ENCODE assay signal across 14 cellular contexts in genomic region chr4:22842360-22842759, GRCh38.
A peak's percentile ranks its signal among the peaks of the same experiment; 100 is the strongest.
DNase-seq lines count a peak whose midpoint lies in the region; ATAC-seq and TF ChIP-seq lines count a peak whose summit lies in the region.
"Had no signal": no experiment of that assay in that cellular context is flagged by ENCODE, and none has a peak within 500 bp of the region (broad histone marks: within the 10 kb centered on the region; RNA-seq: fewer than 3 reads in every experiment).

No MANE protein-coding gene starts in this region.

- H3K36me3 ChIP-seq in ectodermal cell (ENCODE audit: control insufficient read depth, insufficient read depth, low read length): no peaks in the 10 kb centered on the region
- no peaks in the 10 kb centered on the region for H3K36me3 ChIP-seq in neural progenitor cell
- H3K36me3 ChIP-seq in heart right ventricle: no peaks in the 10 kb centered on the region

- WGBS in ectodermal cell, 2 experiments: 17 to 34% methylated on average over 3 to 4 of the region's 4 CpGs
- WGBS in heart right ventricle, 2 donors: 55 to 60% methylated on average over 4 of the region's 4 CpGs

- H4K20me1 ChIP-seq in neural progenitor cell (ENCODE audit: low read depth): no peaks in the 10 kb centered on the region

- H3K4me1 ChIP-seq in ectodermal cell (ENCODE audit: control insufficient read depth, insufficient read depth, low read length): peaks cover 5% of the 10 kb centered on the region
- peaks cover 21% of the 10 kb centered on the region for H3K4me1 ChIP-seq in neural progenitor cell
- no peaks in the 10 kb centered on the region for H3K4me1 ChIP-seq in heart right ventricle

- peak overlapping the region; percentile 32 for H3K4me2 ChIP-seq in neural progenitor cell

- no peaks in the 10 kb centered on the region for H3K27me3 Mint-ChIP-seq in neural progenitor cell (ENCODE audit: insufficient read depth, low read depth)
- H3K27me3 Mint-ChIP-seq in stimulated activated naive CD8-positive, alpha-beta T cell treated with anti-CD3 and anti-CD28 coated beads, Interleukin-15, amount 100 ng/mL, for 72 hours: no peaks in the 10 kb centered on the region
- H3K27me3 Mint-ChIP-seq: CD8-positive, alpha-beta memory T cell; IgD-negative memory B cell had no signal

- H3K36me3 Mint-ChIP-seq in neural progenitor cell: no peaks in the 10 kb centered on the region
- H3K36me3 Mint-ChIP-seq: CD8-positive, alpha-beta memory T cell; IgD-negative memory B cell had no signal

- H3K27ac ChIP-seq in ectodermal cell (ENCODE audit: insufficient read depth, low read depth, low read length, poor library complexity, severe bottlenecking) (peak overlapping the region; percentile 27), neural progenitor cell (peak overlapping the region; percentile 86), heart right ventricle (no peak overlapping the region)

- ATAC-seq in HG03175 (IDR thresholded peaks at IDR 0.05; ENCODE audit: unreplicated experiment) (no peak), heart right ventricle (no peak)
- ATAC-seq in stimulated activated naive CD8-positive, alpha-beta T cell treated with anti-CD3 and anti-CD28 coated beads, Interleukin-15, amount 100 ng/mL, for 72 hours: no peak

- H3K27ac Mint-ChIP-seq in neural progenitor cell: peak overlapping the region; percentile 69
- H3K27ac Mint-ChIP-seq in stimulated activated naive CD8-positive, alpha-beta T cell treated with anti-CD3 and anti-CD28 coated beads, Interleukin-15, amount 100 ng/mL, for 72 hours: no peak overlapping the region
- H3K27ac Mint-ChIP-seq: CD8-positive, alpha-beta memory T cell; IgD-negative memory B cell had no signal

- H3K9ac ChIP-seq in neural progenitor cell: no peak overlapping the region

- no peak overlapping the region for H3K4me3 Mint-ChIP-seq in neural progenitor cell
- no peak overlapping the region for H3K4me3 Mint-ChIP-seq in stimulated activated naive CD8-positive, alpha-beta T cell treated with anti-CD3 and anti-CD28 coated beads, Interleukin-15, amount 100 ng/mL, for 72 hours
- H3K4me3 Mint-ChIP-seq: CD8-positive, alpha-beta memory T cell; IgD-negative memory B cell had no signal

- peaks cover 6% of the 10 kb centered on the region for H3K4me1 Mint-ChIP-seq in neural progenitor cell
- H3K4me1 Mint-ChIP-seq in stimulated activated naive CD8-positive, alpha-beta T cell treated with anti-CD3 and anti-CD28 coated beads, Interleukin-15, amount 100 ng/mL, for 72 hours: no peaks in the 10 kb centered on the region
- H3K4me1 Mint-ChIP-seq: CD8-positive, alpha-beta memory T cell; IgD-negative memory B cell had no signal

- no peak overlapping the region for H2AFZ ChIP-seq in neural progenitor cell (replicated peaks)

- H3K9me3 ChIP-seq in ectodermal cell (ENCODE audit: control insufficient read depth, low read length) (no peaks in the 10 kb centered on the region), neural progenitor cell (ENCODE audit: low read depth) (no peaks in the 10 kb centered on the region), heart right ventricle (peaks cover 0 to 9% (median 0%) of the 10 kb centered on the region in 11 donors)

- intact Hi-C loops in heart right ventricle (cut with DNase I): no loop called here

- no peaks in the 10 kb centered on the region for H3K79me2 ChIP-seq in neural progenitor cell (ENCODE audit: low read depth)

- H3K9me3 Mint-ChIP-seq in neural progenitor cell: peaks cover 3% of the 10 kb centered on the region
- H3K9me3 Mint-ChIP-seq in stimulated activated naive CD8-positive, alpha-beta T cell treated with anti-CD3 and anti-CD28 coated beads, Interleukin-15, amount 100 ng/mL, for 72 hours: no peaks in the 10 kb centered on the region

- TF ChIP-seq CTCF in neural progenitor cell (IDR thresholded peaks at IDR 0.05): no peak
- TF ChIP-seq CTCF in heart right ventricle (IDR thresholded peaks at IDR 0.05): no peak

- H3K27me3 ChIP-seq in ectodermal cell (ENCODE audit: control insufficient read depth, insufficient read depth, low read length, poor library complexity, severe bottlenecking): no peaks in the 10 kb centered on the region
- H3K27me3 ChIP-seq in neural progenitor cell: no peaks in the 10 kb centered on the region
- no peaks in the 10 kb centered on the region for H3K27me3 ChIP-seq in heart right ventricle

- H3K4me3 ChIP-seq in ectodermal cell (ENCODE audit: insufficient read depth, low read depth, low read length) (no peak overlapping the region), neural progenitor cell (no peak overlapping the region), heart right ventricle (no peak overlapping the region)

- H3F3A ChIP-seq in neural progenitor cell (ENCODE audit: low read depth): no peaks in the 10 kb centered on the region

- DNase-seq in COR-L47 (lab: John Stamatoyannopoulos, UW) (peak; percentile 26), NCI-H1930 (lab: John Stamatoyannopoulos, UW) (peak; percentile 72 to 74), neural progenitor cell (ENCODE audit: low spot score) (peak; percentile 76), heart right ventricle (no peak)
- DNase-seq in stimulated activated CD8-positive, alpha-beta memory T cell treated with anti-CD3 and anti-CD28 coated beads, Interleukin-4, amount 100 ng/mL, for 48 hours: no peak
- DNase-seq in stimulated activated naive CD8-positive, alpha-beta T cell treated with anti-CD3 and anti-CD28 coated beads, Interleukin-15, amount 100 ng/mL, for 72 hours: no peak
- DNase-seq: CD8-positive, alpha-beta memory T cell; DMS79 treated with DMSO at 0.1 percent for 48 hours; Karpas-422; NCI-H2029; NCI-H510A had no signal

Comparison
In these comparisons a context has a peak if more than half of its experiments do, and no peak if none do; other contexts are left out.
1. DNase-seq: peak in COR-L47 (single experiment), NCI-H1930 (2 of 2) and neural progenitor cell (single experiment); none in stimulated activated CD8-positive, alpha-beta memory T cell treated with anti-CD3 and anti-CD28 coated beads, Interleukin-4, amount 100 ng/mL, for 48 hours (single experiment), heart right ventricle (0 of 2) and stimulated activated naive CD8-positive, alpha-beta T cell treated with anti-CD3 and anti-CD28 coated beads, Interleukin-15, amount 100 ng/mL, for 72 hours (0 of 2).
2. H3K27ac ChIP-seq: peak in ectodermal cell (single experiment) and neural progenitor cell (single experiment); none in heart right ventricle (0 of 10).